Comparison of ENCODE assay signal across 8 cellular contexts in the genomic region with DNA sequence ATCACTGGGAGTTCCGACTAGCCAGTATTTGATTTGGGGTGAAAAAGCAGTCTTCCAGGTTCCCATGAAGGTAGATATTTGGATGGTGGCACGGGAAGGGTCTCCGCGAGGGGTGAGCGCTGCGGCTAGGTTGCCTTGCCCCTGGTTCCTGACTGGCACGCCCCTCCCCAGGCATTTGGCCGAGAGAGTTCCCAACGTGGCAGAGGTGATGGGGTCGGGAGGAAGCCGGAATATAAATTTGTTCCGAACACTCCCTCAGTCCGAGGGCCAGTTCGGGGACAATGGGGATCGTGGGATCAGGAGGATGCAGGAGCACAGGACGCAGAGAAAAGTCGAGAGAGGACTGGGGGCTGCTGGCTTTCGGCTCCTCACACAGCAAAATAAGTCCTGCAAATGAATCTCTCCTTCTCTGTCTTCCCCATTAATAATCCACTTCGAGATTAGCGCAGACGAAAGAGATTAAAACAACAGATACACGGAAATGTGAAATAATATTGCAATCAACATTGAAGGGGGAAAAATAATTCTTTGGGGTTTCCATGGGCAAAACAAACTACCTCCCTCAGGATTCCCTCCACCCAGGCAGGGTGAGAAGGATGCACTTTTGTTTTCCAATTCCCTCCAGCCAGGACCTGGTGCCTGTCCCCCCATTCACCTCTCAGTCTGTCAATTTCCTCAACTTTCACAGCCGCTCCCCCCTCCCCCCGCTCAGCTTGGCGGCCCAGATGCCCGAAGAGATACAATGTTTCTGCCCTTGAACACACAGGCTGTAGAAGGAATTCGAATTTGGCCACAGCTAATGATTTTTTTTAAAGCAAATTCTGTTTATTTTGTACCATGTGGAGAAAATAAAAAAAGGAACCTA. TPM values are rescaled to one million over a fixed set of nuclear protein-coding genes. Genes with fewer than 3 reads are reported as not detected.
DNase-seq lines count a peak whose midpoint lies in the region; ATAC-seq and TF ChIP-seq lines count a peak whose summit lies in the region.

No MANE protein-coding gene starts in this region.

- peaks cover 4% of the 10 kb centered on the region for H3K36me3 Mint-ChIP-seq in IgD-negative memory B cell
- H3K36me3 Mint-ChIP-seq in activated CD4-positive, alpha-beta memory T cell treated with anti-CD3 and anti-CD28 coated beads for 36 hours, result no peaks in the 10 kb centered on the region

- ATAC-seq in left ventricle myocardium superior, result no peak
- no peak for ATAC-seq in gastrocnemius medialis
- ATAC-seq in GM21576 (IDR thresholded peaks at IDR 0.05; ENCODE audit: unreplicated experiment), result no peak
- ATAC-seq in omental fat pad (ENCODE audit: low FRiP score), result no peak

- no peak for TF ChIP-seq CTCF in gastrocnemius medialis (IDR thresholded peaks at IDR 0.05 in 4 of 5, conservative IDR thresholded peaks at IDR 0.05 in 1 of 5)
- TF ChIP-seq CTCF in omental fat pad (IDR thresholded peaks at IDR 0.05), result no peak

- peak overlapping the region; percentile 47 to 65 (median 58) for H3K4me3 ChIP-seq in gastrocnemius medialis

- peak overlapping the region; percentile 82 to 96 (median 90) for H3K4me3 Mint-ChIP-seq in IgD-negative memory B cell
- peak overlapping the region; percentile 73 for H3K4me3 Mint-ChIP-seq in activated CD4-positive, alpha-beta memory T cell treated with anti-CD3 and anti-CD28 coated beads for 36 hours

- POLR2A ChIA-PET in activated CD4-positive, alpha-beta memory T cell treated with anti-CD3 and anti-CD28 coated beads for 36 hours (lab: Charles Lee), result no interaction called here

- H3K9me3 ChIP-seq in gastrocnemius medialis, result no peaks in the 10 kb centered on the region

- intact Hi-C loops in activated CD4-positive, alpha-beta memory T cell treated with anti-CD3 and anti-CD28 coated beads for 36 hours (cut with micrococcal nuclease), result loop anchor here (5.0 kb wide), 1 partner anchor 576 kb away; no protein-coding TSS in a partner anchor
- intact Hi-C loops in left ventricle myocardium superior (cut with micrococcal nuclease) (loop anchor here (10.0 kb wide), 1 partner anchor 188 kb away; a partner anchor contains a TSS), gastrocnemius medialis (cut with DNase I; ENCODE audit: low total_unique reads) (loop anchor here (5.0 kb wide), 1 partner anchor 61 kb away; no protein-coding TSS in a partner anchor)

- DNase-seq in activated CD4-positive, alpha-beta memory T cell treated with anti-CD3 and anti-CD28 coated beads for 36 hours, result no peak
- DNase-seq in left ventricle myocardium superior (peak; percentile 62), gastrocnemius medialis (peak in 1 of 2 donors; percentile 10), NCI-H345 (lab: John Stamatoyannopoulos, UW) (no peak), omental fat pad (ENCODE audit: low spot score) (no peak)
- DNase-seq in stimulated activated CD4-positive, alpha-beta T cell treated with anti-CD3 and anti-CD28 coated beads, Interleukin-15, amount 100 ng/mL, for 24 hours, result no peak

- no peak for TF ChIP-seq POLR2A in gastrocnemius medialis (IDR thresholded peaks at IDR 0.05)

- H3K4me1 ChIP-seq in gastrocnemius medialis, result peaks cover 26 to 29% of the 10 kb centered on the region in 2 donors

- CTCF ChIA-PET in activated CD4-positive, alpha-beta memory T cell treated with anti-CD3 and anti-CD28 coated beads for 36 hours (lab: Charles Lee), result interaction anchor here (0.6 kb wide), 1 partner anchor 455 kb away, joined by 3 read pairs; no protein-coding TSS in a partner anchor

- peaks cover 30% of the 10 kb centered on the region for H3K27me3 Mint-ChIP-seq in IgD-negative memory B cell
- H3K27me3 Mint-ChIP-seq in activated CD4-positive, alpha-beta memory T cell treated with anti-CD3 and anti-CD28 coated beads for 36 hours, result peaks cover 51% of the 10 kb centered on the region

- H3K9me3 Mint-ChIP-seq in IgD-negative memory B cell, result no peaks in the 10 kb centered on the region
- H3K9me3 Mint-ChIP-seq in activated CD4-positive, alpha-beta memory T cell treated with anti-CD3 and anti-CD28 coated beads for 36 hours, result no peaks in the 10 kb centered on the region

- peaks cover 12 to 15% (median 14%) of the 10 kb centered on the region in 3 donors for H3K4me1 Mint-ChIP-seq in IgD-negative memory B cell
- H3K4me1 Mint-ChIP-seq in activated CD4-positive, alpha-beta memory T cell treated with anti-CD3 and anti-CD28 coated beads for 36 hours (ENCODE audit: low read depth), result peaks cover 16% of the 10 kb centered on the region

- H3K27ac ChIP-seq in gastrocnemius medialis, result peak overlapping the region; percentile 94 to 96 (median 95)

- H3K36me3 ChIP-seq in gastrocnemius medialis, result no peaks in the 10 kb centered on the region

- in situ Hi-C loops in gastrocnemius medialis (cut with MboI; ENCODE audit: low sequenced_read_pairs in 4 of 4), result loop anchor here in 2 of 4 donors (25.0 kb wide), 1 partner anchor 186 kb away; a partner anchor contains a TSS

- peak overlapping the region in 2 of 3 donors; percentile 38 to 71 for H3K27ac Mint-ChIP-seq in IgD-negative memory B cell
- no peak overlapping the region for H3K27ac Mint-ChIP-seq in activated CD4-positive, alpha-beta memory T cell treated with anti-CD3 and anti-CD28 coated beads for 36 hours

- peaks cover 0 to 20% (median 0%) of the 10 kb centered on the region in 3 donors for H3K27me3 ChIP-seq in gastrocnemius medialis

RNA-seq across cellular contexts. Expression of gene ZEB2, which starts 3.1 kb away (rescaled TPM):
- 51.5 TPM for polyA plus RNA-seq in IgD-negative memory B cell
- total RNA-seq in activated CD4-positive, alpha-beta memory T cell treated with anti-CD3 and anti-CD28 coated beads for 36 hours, result 10 to 100 TPM; 16.8 to 17.1 TPM
- total RNA-seq in left ventricle myocardium superior (83.2 TPM), gastrocnemius medialis (10 to 100 TPM; 21.2 to 27.6 (median 22.9) TPM), omental fat pad (100 to 1,000 TPM; 168 to 344 (median 251) TPM)
